ENCODE assay signal across 8 cellular contexts in genomic region chr2:19348692-19349091, GRCh38. TPM values are rescaled to one million over a fixed set of nuclear protein-coding genes. Genes with fewer than 3 reads are reported as not detected.
DNase-seq lines count a peak whose midpoint lies in the region; ATAC-seq and TF ChIP-seq lines count a peak whose summit lies in the region.

No MANE protein-coding gene starts in this region.

- H3K9me3 Mint-ChIP-seq in GM23338: no peaks in the 10 kb centered on the region; the same call in 2 of the 3 replicates

- H3K4me3 ChIP-seq in GM23338 (peak overlapping the region; percentile 95), SK-N-SH (ENCODE audit: low read depth in 2 of 2, low read length in 1 of 2) (peak overlapping the region; percentile 7 to 99; a peak in 2 of 4 replicates), gastroesophageal sphincter (peak overlapping the region in 1 of 2 donors; percentile 70), skeletal muscle cell (ENCODE audit: low read depth, low read length) (peak overlapping the region; percentile 86), BE2C (ENCODE audit: low read depth, low read length) (no peak overlapping the region)

- H3K9me3 ChIP-seq in SK-N-SH (no peaks in the 10 kb centered on the region), gastroesophageal sphincter (no peaks in the 10 kb centered on the region), BE2C (no peaks in the 10 kb centered on the region)

- H3K36me3 ChIP-seq in GM23338 (ENCODE audit: insufficient read depth): no peaks in the 10 kb centered on the region
- peaks cover 30 to 32% of the 10 kb centered on the region in 2 experiments for H3K36me3 ChIP-seq in SK-N-SH (replicated peaks in 1 of 2; ENCODE audit: control insufficient read depth in 1 of 2, insufficient read depth in 2 of 2, low read length in 1 of 2)
- peaks cover 0 to 41% of the 10 kb centered on the region in 2 donors for H3K36me3 ChIP-seq in gastroesophageal sphincter
- no peaks in the 10 kb centered on the region for H3K36me3 ChIP-seq in BE2C

- H3K79me2 ChIP-seq in GM23338 (replicated peaks; ENCODE audit: insufficient read depth) (no peaks in the 10 kb centered on the region), SK-N-SH (ENCODE audit: insufficient read depth) (peaks cover 42% of the 10 kb centered on the region)

- no peak for TF ChIP-seq RAD21 in SK-N-SH (IDR thresholded peaks at IDR 0.05; ENCODE audit: low read length)

- H3K27me3 ChIP-seq in GM23338 (ENCODE audit: insufficient read depth) (peaks cover 55% of the 10 kb centered on the region), SK-N-SH (ENCODE audit: insufficient read depth) (no peaks in the 10 kb centered on the region), gastroesophageal sphincter (peaks cover 22% of the 10 kb centered on the region), BE2C (peaks cover 41% of the 10 kb centered on the region)

- POLR2A ChIA-PET in SK-N-SH (lab: Yijun Ruan, JAX): no interaction called here

- H3K9ac ChIP-seq in SK-N-SH: no peak overlapping the region

- H3K9me2 ChIP-seq in GM23338 (ENCODE audit: insufficient read depth) (no peaks in the 10 kb centered on the region), SK-N-SH (no peaks in the 10 kb centered on the region)

- TF ChIP-seq POLR2A in gastroesophageal sphincter (IDR thresholded peaks at IDR 0.05): no peak

- H3K4me1 Mint-ChIP-seq in GM23338: peaks cover 23% of the 10 kb centered on the region

- CTCF ChIA-PET in SK-N-SH (lab: Yijun Ruan, JAX): interaction anchor here (0.8 to 6.2 kb wide), 9 partner anchors 11 to 832 kb away, joined by 3 to 79 read pairs (median 8); partner anchors contain the start of gene OSR1

- WGBS in SK-N-SH (ENCODE audit: low lambda C conversion rate): 90% methylated on average over 5 of the region's 8 CpGs
- no CpG with 5 or more reads among the region's 8 CpGs for WGBS in gastroesophageal sphincter (ENCODE audit: low coverage in 1 of 2), 2 donors

- TF ChIP-seq EP300 in SK-N-SH (IDR thresholded peaks at IDR 0.05; ENCODE audit: borderline replicate concordance in 1 of 2, low read depth in 1 of 2, low read length in 1 of 2) (no peak), gastroesophageal sphincter (IDR thresholded peaks at IDR 0.05) (no peak)

- H3K27ac ChIP-seq in GM23338 (ENCODE audit: low read depth) (no peak overlapping the region), SK-N-SH (ENCODE audit: low read depth in 2 of 2, low read length in 1 of 2) (peak overlapping the region in 1 of 2 experiments; percentile 86; a peak in 2 of 4 replicates), gastroesophageal sphincter (peak overlapping the region; percentile 63 to 97 (median 92)), substantia nigra (ENCODE audit: low read depth, low read length, poor library complexity, severe bottlenecking) (no peak overlapping the region)

- peak overlapping the region; percentile 95; the same call in 2 of the 3 replicates for H3K4me3 Mint-ChIP-seq in GM23338

- H2AFZ ChIP-seq in GM23338 (no peak overlapping the region), SK-N-SH (ENCODE audit: low read depth) (no peak overlapping the region)

- TF ChIP-seq CTCF in GM23338 (conservative IDR thresholded peaks at IDR 0.05; ENCODE audit: low read depth in 2 of 2) (no peak), SK-N-SH (IDR thresholded peaks at IDR 0.05) (no peak), gastroesophageal sphincter (IDR thresholded peaks at IDR 0.05) (no peak), BE2C (IDR thresholded peaks at IDR 0.05; ENCODE audit: low read depth, low read length) (no peak)

- H3K27me3 Mint-ChIP-seq in GM23338 (ENCODE audit: insufficient read depth, low read depth, poor library complexity): peaks cover 61% of the 10 kb centered on the region

- H3K4me1 ChIP-seq in GM23338 (ENCODE audit: insufficient read depth) (peaks cover 34% of the 10 kb centered on the region), SK-N-SH (ENCODE audit: control insufficient read depth in 1 of 2, insufficient read depth in 2 of 2, low read depth in 1 of 2, low read length in 1 of 2) (peaks cover 0 to 28% of the 10 kb centered on the region in 2 experiments; a peak in 2 of 4 replicates), gastroesophageal sphincter (peaks cover 0 to 61% (median 22%) of the 10 kb centered on the region in 3 donors), BE2C (no peaks in the 10 kb centered on the region)

- H4K20me1 ChIP-seq in GM23338 (replicated peaks; ENCODE audit: insufficient read depth) (0 out of 2 replicates have a peak, but pooled peaks cover 5% of the 10 kb centered on the region), SK-N-SH (ENCODE audit: insufficient read depth) (peaks cover 37% of the 10 kb centered on the region)

- H3K36me3 Mint-ChIP-seq in GM23338 (ENCODE audit: low read depth): no peaks in the 10 kb centered on the region

- no peak overlapping the region for H3K27ac Mint-ChIP-seq in GM23338

- H3F3A ChIP-seq in GM23338 (replicated peaks; ENCODE audit: low read depth) (no peaks in the 10 kb centered on the region), SK-N-SH (replicated peaks; ENCODE audit: insufficient read depth) (peaks cover 47% of the 10 kb centered on the region)

- ATAC-seq in GM23338: no peak
- ATAC-seq in gastroesophageal sphincter: no peak

- peak overlapping the region; percentile 97 for H3K4me2 ChIP-seq in GM23338
- H3K4me2 ChIP-seq in SK-N-SH: no peak overlapping the region

- DNase-seq in GM23338 (ENCODE audit: low spot score): no peak
- DNase-seq in SK-N-SH: no peak
- no peak for DNase-seq in skeletal muscle cell (ENCODE audit: low read depth)
- no peak for DNase-seq in BE2C
- no peak for DNase-seq in hypothalamus (lab: John Stamatoyannopoulos, UW)
- no peak for DNase-seq in NCI-H1105 treated with DMSO at 0.1 percent for 48 hours (lab: John Stamatoyannopoulos, UW)
- no peak for DNase-seq in substantia nigra (lab: John Stamatoyannopoulos, UW)

TF ChIP-seq in GM23338, 12 proteins besides CTCF, POLR2A, EP300 and RAD21 (continues in another document):
- TF ChIP-seq ZNF331 (CRISPR knock-in tag; IDR thresholded peaks at IDR 0.05; ENCODE audit: low read depth): no peak
- no peak for TF ChIP-seq POLR2AphosphoS5 (IDR thresholded peaks at IDR 0.05; ENCODE audit: low read depth)
- TF ChIP-seq CREB1 (CRISPR knock-in tag; IDR thresholded peaks at IDR 0.05; ENCODE audit: low read depth): no peak
- TF ChIP-seq STAT1 (IDR thresholded peaks at IDR 0.05; ENCODE audit: unreplicated experiment): no peak
- no peak for TF ChIP-seq NANOG (IDR thresholded peaks at IDR 0.05; ENCODE audit: borderline replicate concordance)
- no peak for TF ChIP-seq EZH2phosphoT487 (IDR thresholded peaks at IDR 0.05; ENCODE audit: unreplicated experiment)
- no peak for TF ChIP-seq ZNF114 (CRISPR knock-in tag; IDR thresholded peaks at IDR 0.05)
- TF ChIP-seq ETS1 (IDR thresholded peaks at IDR 0.05): no peak
- no peak for TF ChIP-seq EZH2 (IDR thresholded peaks at IDR 0.05; ENCODE audit: low read depth, unreplicated experiment)

TF ChIP-seq in SK-N-SH, 30 proteins besides CTCF, POLR2A, EP300 and RAD21:
- TF ChIP-seq USF1 (IDR thresholded peaks at IDR 0.05; ENCODE audit: borderline replicate concordance, low read depth) (no peak), ELF1 (IDR thresholded peaks at IDR 0.05) (peak; percentile 3; the same call in 1 of the 2 replicates)

RNA-seq across cellular contexts. Expression of gene OSR1, which starts 9.7 kb away (rescaled TPM):
- total RNA-seq in GM23338 (2014; rRNA removed; shearing (Covaris generic)): 0.24 TPM in 1 of 2 replicates, not detected in the other
- polyA plus RNA-seq in GM23338 (2016; fragmentation: Nextera tagmentation; extraction: Ambion mirVana) (0.23 TPM in 1 of 2 replicates, not detected in the other), SK-N-SH (2012; rRNA removed) (48.7 and 76.6 TPM in 2 replicates)
- polyA plus RNA-seq in SK-N-SH (2012; cell fraction: cytosol; rRNA removed): 32.1 and 46.4 TPM in 2 replicates
- polyA plus RNA-seq in SK-N-SH (2012; cell fraction: nucleus; rRNA removed): 128 and 152 TPM in 2 replicates
- 10 to 100 TPM; 30.7 to 75.0 (median 50.7) TPM for total RNA-seq in gastroesophageal sphincter
- not detected for polyA plus RNA-seq in BE2C (2012; ENCODE audit: insufficient read depth, insufficient read length, low read depth)

Comparison
In these comparisons a context has a peak if more than half of its experiments do, and no peak if none do; other contexts are left out.
1. H3K27ac ChIP-seq: peak in gastroesophageal sphincter (4 of 4); none in GM23338 (single experiment) and substantia nigra (single experiment).
2. RNA of gene OSR1, which starts 9.7 kb away (total RNA-seq): 30.7 to 75.0 TPM in gastroesophageal sphincter; 0.24 TPM in GM23338; every median in the first group is over 10 times any median in the second.